Comparison of ENCODE assay signal across 17 cellular contexts in the genomic region with DNA sequence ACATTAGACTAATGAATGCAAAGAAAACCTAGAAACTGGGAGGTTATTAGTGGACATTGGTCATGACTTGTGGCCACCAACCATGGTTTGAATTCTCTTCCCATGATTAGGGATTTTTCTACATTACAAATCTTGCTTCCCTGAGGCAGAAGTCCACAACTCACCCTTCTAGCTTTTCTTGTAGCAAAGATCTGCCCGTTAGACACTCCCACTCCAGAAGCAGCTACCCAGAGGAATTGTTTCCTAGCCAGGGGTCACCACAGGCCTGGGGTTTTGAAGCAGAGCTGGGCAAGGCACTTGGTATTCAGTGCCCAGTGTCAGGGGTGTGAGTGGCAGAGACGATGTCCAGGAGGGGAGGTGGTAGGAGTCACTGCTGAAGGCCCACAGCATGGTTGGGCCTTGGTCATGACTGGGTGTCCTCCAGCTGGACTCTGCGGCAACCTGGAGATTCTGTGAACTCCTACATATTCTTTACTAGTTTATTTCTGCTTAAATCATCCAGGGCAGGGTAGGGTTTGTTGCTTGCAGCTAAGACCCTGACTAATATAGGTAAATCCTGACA.
"Had no signal": no experiment of that assay in that cellular context is flagged by ENCODE, and none has a peak within 500 bp of the region (broad histone marks: within the 10 kb centered on the region; RNA-seq: fewer than 3 reads in every experiment).

No MANE protein-coding gene starts in this region.

- H3K27ac Mint-ChIP-seq: activated CD4-positive, alpha-beta T cell treated with anti-CD3 and anti-CD28 coated beads for 36 hours; activated naive CD4-positive, alpha-beta T cell treated with anti-CD3 and anti-CD28 coated beads, Interleukin-2, amount 50 U/mL, for 72 hours; dendritic cell treated with granulocyte-macrophage colony-stimulating factor and Interleukin-4, amounts not matched to agents 40 ng/mL and 50 ng/mL, for 4 days; mesothelial cell of epicardium; naive thymus-derived CD4-positive, alpha-beta T cell; progenitor cell of endocrine pancreas; stimulated activated naive CD8-positive, alpha-beta T cell treated with anti-CD3 and anti-CD28 coated beads, Interleukin-15, Interleukin-2, amounts not matched to agents 100 ng/mL and 50 ng/mL, for 24 hours had no signal

- H3K9ac ChIP-seq: SK-N-SH had no signal

- H3K4me3 ChIP-seq: body of pancreas had no signal

- H3K27me3 Mint-ChIP-seq: progenitor cell of endocrine pancreas had no signal

- DNase-seq: activated CD4-positive, alpha-beta T cell treated with anti-CD3 and anti-CD28 coated beads for 36 hours; activated CD8-positive, alpha-beta memory T cell treated with anti-CD3 and anti-CD28 coated beads for 24 hours; amniotic stem cell; erythroblast; naive thymus-derived CD4-positive, alpha-beta T cell; SK-N-SH; stimulated activated CD4-positive, alpha-beta T cell treated with anti-CD3 and anti-CD28 coated beads, Interleukin-4, amount 100 ng/mL, for 1 hour; stimulated activated CD8-positive, alpha-beta memory T cell treated with anti-CD3 and anti-CD28 coated beads, Interleukin-4, amount 100 ng/mL, for 48 hours; T-helper 1 cell had no signal

- H3K4me3 Mint-ChIP-seq: activated CD4-positive, alpha-beta T cell treated with anti-CD3 and anti-CD28 coated beads for 36 hours; dendritic cell treated with granulocyte-macrophage colony-stimulating factor and Interleukin-4, amounts not matched to agents 40 ng/mL and 50 ng/mL, for 4 days; mesothelial cell of epicardium; naive thymus-derived CD4-positive, alpha-beta T cell; stimulated activated naive CD8-positive, alpha-beta T cell treated with anti-CD3 and anti-CD28 coated beads, Interleukin-15, Interleukin-2, amounts not matched to agents 100 ng/mL and 50 ng/mL, for 24 hours had no signal

- H3K9me3 ChIP-seq: body of pancreas, SK-N-SH had no signal

- ATAC-seq: activated CD4-positive, alpha-beta T cell treated with anti-CD3 and anti-CD28 coated beads for 36 hours; activated naive CD4-positive, alpha-beta T cell treated with anti-CD3 and anti-CD28 coated beads, Interleukin-2, amount 50 U/mL, for 72 hours; naive thymus-derived CD4-positive, alpha-beta T cell had no signal

- FAIRE-seq: urothelium cell line had no signal

- H3K4me1 ChIP-seq: body of pancreas had no signal

- H3K4me2 ChIP-seq: SK-N-SH had no signal

- H3K27ac ChIP-seq: body of pancreas, VCaP had no signal

- H3K36me3 Mint-ChIP-seq: activated naive CD4-positive, alpha-beta T cell treated with anti-CD3 and anti-CD28 coated beads, Interleukin-2, amount 50 U/mL, for 72 hours; mesothelial cell of epicardium; naive thymus-derived CD4-positive, alpha-beta T cell had no signal

- H3K27me3 ChIP-seq: body of pancreas had no signal

- H3K9me3 Mint-ChIP-seq: activated naive CD4-positive, alpha-beta T cell treated with anti-CD3 and anti-CD28 coated beads, Interleukin-2, amount 50 U/mL, for 72 hours; dendritic cell treated with granulocyte-macrophage colony-stimulating factor and Interleukin-4, amounts not matched to agents 40 ng/mL and 50 ng/mL, for 4 days; mesothelial cell of epicardium; stimulated activated naive CD8-positive, alpha-beta T cell treated with anti-CD3 and anti-CD28 coated beads, Interleukin-15, Interleukin-2, amounts not matched to agents 100 ng/mL and 50 ng/mL, for 24 hours had no signal
